Comparison of ENCODE assay signal across 20 cellular contexts in genomic region chr2:231244382-231245252, GRCh38. TPM values are rescaled to one million over a fixed set of nuclear protein-coding genes. Genes with fewer than 3 reads are reported as not detected.
DNase-seq lines count a peak whose midpoint lies in the region; ATAC-seq and TF ChIP-seq lines count a peak whose summit lies in the region.
"Had no signal": no experiment of that assay in that cellular context is flagged by ENCODE, and none has a peak within 500 bp of the region (broad histone marks: within the 10 kb centered on the region; RNA-seq: fewer than 3 reads in every experiment).

No MANE protein-coding gene starts in this region.

- no peaks in the 10 kb centered on the region for H3K27me3 ChIP-seq in Peyer's patch
- H3K27me3 ChIP-seq in ectodermal cell (ENCODE audit: control insufficient read depth, insufficient read depth, low read length, poor library complexity, severe bottlenecking): no peaks in the 10 kb centered on the region
- H3K27me3 ChIP-seq in upper lobe of right lung: no peaks in the 10 kb centered on the region
- H3K27me3 ChIP-seq in tibial artery: no peaks in the 10 kb centered on the region
- H3K27me3 ChIP-seq: ascending aorta had no signal

- peaks cover 0 to 12% (median 0%) of the 10 kb centered on the region in 4 donors for H3K4me1 ChIP-seq in Peyer's patch
- no peaks in the 10 kb centered on the region for H3K4me1 ChIP-seq in ectodermal cell (ENCODE audit: control insufficient read depth, insufficient read depth, low read length)
- peaks cover 17% of the 10 kb centered on the region for H3K4me1 ChIP-seq in upper lobe of right lung
- H3K4me1 ChIP-seq in tibial artery: no peaks in the 10 kb centered on the region
- H3K4me1 ChIP-seq: ascending aorta had no signal

- ATAC-seq in upper lobe of right lung: peak; percentile 1
- ATAC-seq: activated CD8-positive, alpha-beta T cell treated with anti-CD3 and anti-CD28 coated beads, Interleukin-2, amount 10 ng/mL, durations not matched to agents 7 days and 5 days; SK-N-SH treated with all-trans-retinoic acid at 6 μM for 48 hours; stimulated activated naive CD8-positive, alpha-beta T cell treated with anti-CD3 and anti-CD28 coated beads, Interleukin-15, Interleukin-2, amounts not matched to agents 100 U/mL and 50 U/mL, for 24 hours had no signal

- H3K27ac ChIP-seq in Peyer's patch: peak overlapping the region in 3 of 4 donors; percentile 22 to 66 (median 59)
- peak overlapping the region; percentile 8 for H3K27ac ChIP-seq in ectodermal cell (ENCODE audit: insufficient read depth, low read depth, low read length, poor library complexity, severe bottlenecking)
- H3K27ac ChIP-seq in upper lobe of right lung: peak overlapping the region; percentile 68
- H3K27ac ChIP-seq in tibial artery: no peak overlapping the region
- H3K27ac ChIP-seq: ascending aorta had no signal

- H3K4me3 ChIP-seq in Peyer's patch (no peak overlapping the region), ectodermal cell (ENCODE audit: insufficient read depth, low read depth, low read length) (no peak overlapping the region), upper lobe of right lung (no peak overlapping the region), tibial artery (no peak overlapping the region)
- H3K4me3 ChIP-seq: ascending aorta had no signal

- no peak for TF ChIP-seq POLR2A in Peyer's patch (IDR thresholded peaks at IDR 0.05)

- DNase-seq in Peyer's patch: peak in 1 of 3 donors; percentile 49
- DNase-seq in mucosa of gallbladder (ENCODE audit: low spot score): peak; percentile 24
- no peak for DNase-seq in upper lobe of right lung
- no peak for DNase-seq in medulla oblongata (ENCODE audit: extremely low spot score)
- DNase-seq in tibial artery: no peak
- no peak for DNase-seq in ureter (ENCODE audit: low spot score)
- DNase-seq: activated CD8-positive, alpha-beta T cell treated with anti-CD3 and anti-CD28 coated beads, Interleukin-2, amount 10 ng/mL, durations not matched to agents 7 days and 5 days; activated effector memory CD4-positive, alpha-beta T cell treated with Interleukin-2 at 50 U/mL for 16 hours; activated naive CD8-positive, alpha-beta T cell treated with anti-CD3 and anti-CD28 coated beads for 36 hours; caudate nucleus; hypothalamus; immature natural killer cell; NCI-H2029 treated with DMSO at 0.1 percent for 48 hours; NCI-H446; NCI-H82; stimulated activated naive CD8-positive, alpha-beta T cell treated with anti-CD3 and anti-CD28 coated beads, Interleukin-15, Interleukin-2, amounts not matched to agents 100 U/mL and 50 U/mL, for 24 hours; T-helper 2 cell had no signal

- 92 to 94% methylated on average over 13 to 15 of the region's 15 CpGs for WGBS in ectodermal cell, 2 experiments

- intact Hi-C loops in upper lobe of right lung (cut with DNase I) (no loop called here), tibial artery (cut with DNase I; ENCODE audit: low total_unique reads) (no loop called here)

- TF ChIP-seq CTCF in Peyer's patch (IDR thresholded peaks at IDR 0.05): no peak
- no peak for TF ChIP-seq CTCF in upper lobe of right lung (IDR thresholded peaks at IDR 0.05)
- TF ChIP-seq CTCF in tibial artery (IDR thresholded peaks at IDR 0.05): no peak

- H3K36me3 ChIP-seq in Peyer's patch (peaks cover 0 to 4% (median 0%) of the 10 kb centered on the region in 3 donors), ectodermal cell (ENCODE audit: control insufficient read depth, insufficient read depth, low read length) (peaks cover 5% of the 10 kb centered on the region), upper lobe of right lung (no peaks in the 10 kb centered on the region), tibial artery (peaks cover 0 to 61% (median 12%) of the 10 kb centered on the region in 3 donors)

- H3K9me3 ChIP-seq in Peyer's patch: no peaks in the 10 kb centered on the region
- H3K9me3 ChIP-seq in ectodermal cell (ENCODE audit: control insufficient read depth, low read length): no peaks in the 10 kb centered on the region
- H3K9me3 ChIP-seq in upper lobe of right lung: no peaks in the 10 kb centered on the region
- H3K9me3 ChIP-seq in tibial artery: no peaks in the 10 kb centered on the region
- H3K9me3 ChIP-seq: ascending aorta had no signal

RNA-seq across cellular contexts. Expression of gene ARMC9, which starts 46.2 kb away (rescaled TPM):
- total RNA-seq in Peyer's patch (10 to 100 TPM in 3 of 4 donors, 1 to 10 TPM in 1; 3.3 to 15.7 (median 10.5) TPM), mucosa of gallbladder (19.2 TPM), upper lobe of right lung (37.1 TPM), ureter (16.0 TPM)
- 46.5 TPM for polyA plus RNA-seq in ectodermal cell (2013, experiment 1 of 4)
- 44.4 TPM for polyA plus RNA-seq in ectodermal cell (2013, experiment 2 of 4)
- polyA plus RNA-seq in ectodermal cell (2013, experiment 3 of 4): 37.9 TPM
- polyA plus RNA-seq in ectodermal cell (2013, experiment 4 of 4): 36.4 TPM

Comparison
In these comparisons a context has a peak if more than half of its experiments do, and no peak if none do; other contexts are left out.
1. H3K27ac ChIP-seq: peak in Peyer's patch (3 of 4), ectodermal cell (single experiment) and upper lobe of right lung (single experiment); none in tibial artery (0 of 2).